1 cellular context compared by ENCODE assay signal in the genomic region with DNA sequence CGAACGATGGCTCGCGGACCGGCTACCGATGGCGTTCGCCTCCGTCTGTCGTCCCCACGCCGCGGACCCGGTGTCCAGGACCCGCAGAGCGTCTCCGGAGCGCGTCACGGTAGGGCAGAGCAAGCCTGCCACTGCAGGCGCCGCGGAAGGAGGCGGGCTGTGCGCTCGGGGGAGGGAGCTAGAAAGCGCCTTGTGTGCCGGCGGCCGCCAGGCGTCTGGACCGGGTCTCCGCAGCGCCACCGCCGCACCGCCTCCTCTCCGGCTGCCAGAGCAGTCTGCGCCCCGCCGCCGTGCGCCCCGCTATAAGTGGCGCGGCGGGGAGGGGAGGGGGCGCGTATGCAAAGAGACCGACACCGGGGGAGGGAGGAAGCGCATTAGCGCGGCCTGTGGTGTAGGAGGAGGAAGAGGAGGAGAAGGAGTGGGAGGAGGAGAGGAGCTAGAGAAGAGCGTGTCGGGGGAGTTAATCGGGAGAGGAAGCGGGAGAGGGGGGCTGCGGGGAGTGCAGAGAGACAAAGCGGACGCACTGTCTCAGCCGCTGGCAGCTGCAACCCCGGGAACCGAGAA.
A peak's percentile ranks its signal among the peaks of the same experiment; 100 is the strongest.
TF ChIP-seq lines count a peak whose summit lies in the region.

Gene ENC1, minus strand, starts transcription at position 279 of the 564 bp plus-strand sequence. CDS start 4,243 bp downstream, outside the sequence.

TF ChIP-seq in HEK293, 187 proteins besides CTCF, POLR2A, EP300 and RAD21 (continued from another document and continues in another):
- TF ChIP-seq ZNF629 (tag by site-specific recombination; IDR thresholded peaks at IDR 0.05) = peak; percentile 60; the same call in 1 of the 2 replicates
- no peak; the same call in 1 of the 2 replicates for TF ChIP-seq ZNF777 (tag by site-specific recombination; IDR thresholded peaks at IDR 0.05; ENCODE audit: borderline replicate concordance)
- TF ChIP-seq SP7 (tag by site-specific recombination; IDR thresholded peaks at IDR 0.05) = peak; percentile 79
- TF ChIP-seq ZNF148 (tag by site-specific recombination; IDR thresholded peaks at IDR 0.05; ENCODE audit: borderline replicate concordance) = no peak
- TF ChIP-seq ZNF132 (tag by site-specific recombination; IDR thresholded peaks at IDR 0.05; ENCODE audit: borderline replicate concordance) = no peak
- TF ChIP-seq ZEB2 (tag by site-specific recombination; IDR thresholded peaks at IDR 0.05) = peak; percentile 96
- no peak for TF ChIP-seq ZBTB48 (tag by site-specific recombination; IDR thresholded peaks at IDR 0.05)
- TF ChIP-seq ZFP41 (tag by site-specific recombination; IDR thresholded peaks at IDR 0.05; ENCODE audit: borderline replicate concordance) = no peak
- TF ChIP-seq ZBTB6 (tag by site-specific recombination; IDR thresholded peaks at IDR 0.05) = no peak; the same call in 1 of the 2 replicates
- no peak for TF ChIP-seq ZNF292 (tag by site-specific recombination; IDR thresholded peaks at IDR 0.05; ENCODE audit: borderline replicate concordance, low read depth)
- TF ChIP-seq ZNF248 (tag by site-specific recombination; IDR thresholded peaks at IDR 0.05) = no peak
- TF ChIP-seq ZNF768 (tag by site-specific recombination; IDR thresholded peaks at IDR 0.05) = no peak; the same call in 1 of the 2 replicates
- TF ChIP-seq KLF17 (tag by site-specific recombination; IDR thresholded peaks at IDR 0.05) = peak; percentile 52; the same call in 1 of the 2 replicates
- no peak for TF ChIP-seq TCF7L2 (IDR thresholded peaks at IDR 0.05; ENCODE audit: borderline replicate concordance, low read depth, low read length)
- TF ChIP-seq EGR2 (tag by site-specific recombination; IDR thresholded peaks at IDR 0.05; ENCODE audit: low read depth) = peak; percentile 99
- no peak for TF ChIP-seq ZNF423 (tag by site-specific recombination; IDR thresholded peaks at IDR 0.05)
- no peak for TF ChIP-seq ZNF544 (tag by site-specific recombination; IDR thresholded peaks at IDR 0.05)
- 0 out of 2 replicates have a peak, but pooled peaks have one; percentile 8 for TF ChIP-seq ZBTB1 (tag by site-specific recombination; IDR thresholded peaks at IDR 0.05)
- TF ChIP-seq BCL11B (tag by site-specific recombination; IDR thresholded peaks at IDR 0.05; ENCODE audit: low read depth) = peak; percentile 29; the same call in 1 of the 2 replicates
- no peak for TF ChIP-seq GLI2 (tag by site-specific recombination; IDR thresholded peaks at IDR 0.05; ENCODE audit: borderline replicate concordance, low read depth)
- TF ChIP-seq, protein P1, sequence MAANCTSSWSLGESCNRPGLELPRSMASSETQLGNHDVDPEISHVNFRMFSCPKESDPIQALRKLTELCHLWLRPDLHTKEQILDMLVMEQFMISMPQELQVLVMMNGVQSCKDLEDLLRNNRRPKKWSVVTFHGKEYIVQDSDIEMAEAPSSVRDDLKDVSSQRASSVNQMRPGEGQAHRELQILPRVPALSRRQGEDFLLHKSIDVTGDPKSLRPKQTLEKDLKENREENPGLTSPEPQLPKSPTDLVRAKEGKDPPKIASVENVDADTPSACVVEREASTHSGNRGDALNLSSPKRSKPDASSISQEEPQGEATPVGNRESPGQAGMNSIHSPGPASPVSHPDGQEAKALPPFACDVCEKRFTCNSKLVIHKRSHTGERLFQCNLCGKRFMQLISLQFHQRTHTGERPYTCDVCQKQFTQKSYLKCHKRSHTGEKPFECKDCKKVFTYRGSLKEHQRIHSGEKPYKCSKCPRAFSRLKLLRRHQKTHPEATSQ (tag by site-specific recombination; IDR thresholded peaks at IDR 0.05) = peak; percentile 12; the same call in 1 of the 2 replicates
- TF ChIP-seq ZNF391 (tag by site-specific recombination; IDR thresholded peaks at IDR 0.05; ENCODE audit: borderline replicate concordance, low read depth) = 0 out of 2 replicates have a peak, but pooled peaks have one; percentile 18
- TF ChIP-seq ZNF112 (tag by site-specific recombination; IDR thresholded peaks at IDR 0.05) = no peak
- TF ChIP-seq HOXC10 (CRISPR knock-in tag; IDR thresholded peaks at IDR 0.05) = no peak
- TF ChIP-seq ZNF121 (tag by site-specific recombination; IDR thresholded peaks at IDR 0.05) = no peak
- no peak; the same call in 1 of the 2 replicates for TF ChIP-seq ZNF394 (tag by site-specific recombination; IDR thresholded peaks at IDR 0.05; ENCODE audit: borderline replicate concordance)
- TF ChIP-seq SCRT1 (tag by site-specific recombination; IDR thresholded peaks at IDR 0.05; ENCODE audit: borderline replicate concordance) = no peak
- no peak for TF ChIP-seq ZNF558 (tag by site-specific recombination; IDR thresholded peaks at IDR 0.05)
- TF ChIP-seq SALL2 (tag by site-specific recombination; IDR thresholded peaks at IDR 0.05; ENCODE audit: borderline replicate concordance) = no peak
- peak; percentile 72 for TF ChIP-seq GLIS2 (tag by site-specific recombination; IDR thresholded peaks at IDR 0.05)
- no peak for TF ChIP-seq ZNF670 (tag by site-specific recombination; IDR thresholded peaks at IDR 0.05; ENCODE audit: low read depth)
- no peak for TF ChIP-seq ZNF404 (tag by site-specific recombination; IDR thresholded peaks at IDR 0.05)
- TF ChIP-seq, protein P2, sequence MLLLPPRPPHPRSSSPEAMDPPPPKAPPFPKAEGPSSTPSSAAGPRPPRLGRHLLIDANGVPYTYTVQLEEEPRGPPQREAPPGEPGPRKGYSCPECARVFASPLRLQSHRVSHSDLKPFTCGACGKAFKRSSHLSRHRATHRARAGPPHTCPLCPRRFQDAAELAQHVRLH (tag by site-specific recombination; IDR thresholded peaks at IDR 0.05) = no peak
- TF ChIP-seq, protein P3, sequence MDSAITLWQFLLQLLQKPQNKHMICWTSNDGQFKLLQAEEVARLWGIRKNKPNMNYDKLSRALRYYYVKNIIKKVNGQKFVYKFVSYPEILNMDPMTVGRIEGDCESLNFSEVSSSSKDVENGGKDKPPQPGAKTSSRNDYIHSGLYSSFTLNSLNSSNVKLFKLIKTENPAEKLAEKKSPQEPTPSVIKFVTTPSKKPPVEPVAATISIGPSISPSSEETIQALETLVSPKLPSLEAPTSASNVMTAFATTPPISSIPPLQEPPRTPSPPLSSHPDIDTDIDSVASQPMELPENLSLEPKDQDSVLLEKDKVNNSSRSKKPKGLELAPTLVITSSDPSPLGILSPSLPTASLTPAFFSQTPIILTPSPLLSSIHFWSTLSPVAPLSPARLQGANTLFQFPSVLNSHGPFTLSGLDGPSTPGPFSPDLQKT (IDR thresholded peaks at IDR 0.05; ENCODE audit: borderline replicate concordance, low read depth, low read length) = no peak
- peak; percentile 94 for TF ChIP-seq ZNF202 (tag by site-specific recombination; IDR thresholded peaks at IDR 0.05; ENCODE audit: borderline replicate concordance)
- TF ChIP-seq PRDM6 (tag by site-specific recombination; IDR thresholded peaks at IDR 0.05) = no peak; the same call in 1 of the 2 replicates
- no peak for TF ChIP-seq ZNF626 (tag by site-specific recombination; IDR thresholded peaks at IDR 0.05)
- TF ChIP-seq, protein P4, sequence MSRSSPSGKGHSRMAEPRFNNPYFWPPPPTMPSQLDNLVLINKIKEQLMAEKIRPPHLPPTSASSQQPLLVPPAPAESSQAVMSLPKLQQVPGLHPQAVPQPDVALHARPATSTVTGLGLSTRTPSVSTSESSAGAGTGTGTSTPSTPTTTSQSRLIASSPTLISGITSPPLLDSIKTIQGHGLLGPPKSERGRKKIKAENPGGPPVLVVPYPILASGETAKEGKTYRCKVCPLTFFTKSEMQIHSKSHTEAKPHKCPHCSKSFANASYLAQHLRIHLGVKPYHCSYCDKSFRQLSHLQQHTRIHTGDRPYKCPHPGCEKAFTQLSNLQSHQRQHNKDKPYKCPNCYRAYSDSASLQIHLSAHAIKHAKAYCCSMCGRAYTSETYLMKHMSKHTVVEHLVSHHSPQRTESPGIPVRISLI (tag by site-specific recombination; IDR thresholded peaks at IDR 0.05) = no peak
- no peak for TF ChIP-seq ZNF302 (tag by site-specific recombination; IDR thresholded peaks at IDR 0.05; ENCODE audit: low read depth)
- no peak; the same call in 1 of the 2 replicates for TF ChIP-seq FEZF1 (tag by site-specific recombination; IDR thresholded peaks at IDR 0.05)
- peak; percentile 76; the same call in 1 of the 2 replicates for TF ChIP-seq ZNF501 (tag by site-specific recombination; IDR thresholded peaks at IDR 0.05)
- no peak for TF ChIP-seq ZNF645 (tag by site-specific recombination; IDR thresholded peaks at IDR 0.05)
- TF ChIP-seq ZNF24 (tag by site-specific recombination; IDR thresholded peaks at IDR 0.05) = no peak; the same call in 1 of the 2 replicates
- peak; percentile 39; the same call in 1 of the 2 replicates for TF ChIP-seq ZNF785 (tag by site-specific recombination; IDR thresholded peaks at IDR 0.05)
- no peak; the same call in 1 of the 2 replicates for TF ChIP-seq ZFP37 (tag by site-specific recombination; IDR thresholded peaks at IDR 0.05)
- peak; percentile 32; the same call in 1 of the 2 replicates for TF ChIP-seq ZNF335 (tag by site-specific recombination; conservative IDR thresholded peaks at IDR 0.05)
- TF ChIP-seq ZNF266 (tag by site-specific recombination; IDR thresholded peaks at IDR 0.05; ENCODE audit: low read depth) = no peak
- peak; percentile 66; the same call in 1 of the 2 replicates for TF ChIP-seq HOXD13 (CRISPR knock-in tag; IDR thresholded peaks at IDR 0.05; ENCODE audit: borderline replicate concordance)
- TF ChIP-seq ZFP69B (tag by site-specific recombination; IDR thresholded peaks at IDR 0.05) = no peak; the same call in 1 of the 2 replicates
- TF ChIP-seq ZNF138 (tag by site-specific recombination; IDR thresholded peaks at IDR 0.05; ENCODE audit: borderline replicate concordance) = no peak
- no peak for TF ChIP-seq ZNF26 (tag by site-specific recombination; IDR thresholded peaks at IDR 0.05)
